1 cellular context compared by ENCODE assay signal in the genomic region with DNA sequence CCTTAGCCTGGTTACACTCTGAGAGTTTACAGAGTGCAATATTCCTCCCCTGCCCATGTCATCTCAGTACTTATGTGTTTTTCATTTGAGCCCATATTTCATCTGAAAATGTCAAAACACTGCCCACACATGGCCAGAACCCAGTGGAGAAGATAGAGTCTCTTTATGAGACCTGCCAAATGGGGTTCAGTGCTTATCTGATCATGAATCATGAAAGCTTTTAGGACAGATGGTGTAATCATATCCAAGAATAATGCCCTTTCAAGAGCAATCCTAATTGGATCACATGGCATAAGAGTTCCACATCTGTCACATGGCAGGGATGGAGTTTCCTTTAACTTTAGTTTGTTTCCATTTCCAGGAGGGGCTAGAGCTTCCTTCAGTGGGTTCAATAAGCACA.
A peak's percentile ranks its signal among the peaks of the same experiment; 100 is the strongest.
TF ChIP-seq lines count a peak whose summit lies in the region.

No MANE protein-coding gene starts in this region.

TF ChIP-seq in SK-N-SH, 30 proteins besides CTCF, POLR2A, EP300 and RAD21 (continued from another document):
- TF ChIP-seq, protein P1, sequence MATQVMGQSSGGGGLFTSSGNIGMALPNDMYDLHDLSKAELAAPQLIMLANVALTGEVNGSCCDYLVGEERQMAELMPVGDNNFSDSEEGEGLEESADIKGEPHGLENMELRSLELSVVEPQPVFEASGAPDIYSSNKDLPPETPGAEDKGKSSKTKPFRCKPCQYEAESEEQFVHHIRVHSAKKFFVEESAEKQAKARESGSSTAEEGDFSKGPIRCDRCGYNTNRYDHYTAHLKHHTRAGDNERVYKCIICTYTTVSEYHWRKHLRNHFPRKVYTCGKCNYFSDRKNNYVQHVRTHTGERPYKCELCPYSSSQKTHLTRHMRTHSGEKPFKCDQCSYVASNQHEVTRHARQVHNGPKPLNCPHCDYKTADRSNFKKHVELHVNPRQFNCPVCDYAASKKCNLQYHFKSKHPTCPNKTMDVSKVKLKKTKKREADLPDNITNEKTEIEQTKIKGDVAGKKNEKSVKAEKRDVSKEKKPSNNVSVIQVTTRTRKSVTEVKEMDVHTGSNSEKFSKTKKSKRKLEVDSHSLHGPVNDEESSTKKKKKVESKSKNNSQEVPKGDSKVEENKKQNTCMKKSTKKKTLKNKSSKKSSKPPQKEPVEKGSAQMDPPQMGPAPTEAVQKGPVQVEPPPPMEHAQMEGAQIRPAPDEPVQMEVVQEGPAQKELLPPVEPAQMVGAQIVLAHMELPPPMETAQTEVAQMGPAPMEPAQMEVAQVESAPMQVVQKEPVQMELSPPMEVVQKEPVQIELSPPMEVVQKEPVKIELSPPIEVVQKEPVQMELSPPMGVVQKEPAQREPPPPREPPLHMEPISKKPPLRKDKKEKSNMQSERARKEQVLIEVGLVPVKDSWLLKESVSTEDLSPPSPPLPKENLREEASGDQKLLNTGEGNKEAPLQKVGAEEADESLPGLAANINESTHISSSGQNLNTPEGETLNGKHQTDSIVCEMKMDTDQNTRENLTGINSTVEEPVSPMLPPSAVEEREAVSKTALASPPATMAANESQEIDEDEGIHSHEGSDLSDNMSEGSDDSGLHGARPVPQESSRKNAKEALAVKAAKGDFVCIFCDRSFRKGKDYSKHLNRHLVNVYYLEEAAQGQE (IDR thresholded peaks at IDR 0.05; ENCODE audit: low read depth, low read length) = no peak
- no peak for TF ChIP-seq ELF1 (IDR thresholded peaks at IDR 0.05)
- no peak for TF ChIP-seq GABPA (IDR thresholded peaks at IDR 0.05; ENCODE audit: low read depth)
- TF ChIP-seq GATA2 (CRISPR knock-in tag; IDR thresholded peaks at IDR 0.05) = peak; percentile 61; the same call in 1 of the 2 replicates
- peak; percentile 76 for TF ChIP-seq TCF12 (IDR thresholded peaks at IDR 0.05)
- TF ChIP-seq, protein P2, sequence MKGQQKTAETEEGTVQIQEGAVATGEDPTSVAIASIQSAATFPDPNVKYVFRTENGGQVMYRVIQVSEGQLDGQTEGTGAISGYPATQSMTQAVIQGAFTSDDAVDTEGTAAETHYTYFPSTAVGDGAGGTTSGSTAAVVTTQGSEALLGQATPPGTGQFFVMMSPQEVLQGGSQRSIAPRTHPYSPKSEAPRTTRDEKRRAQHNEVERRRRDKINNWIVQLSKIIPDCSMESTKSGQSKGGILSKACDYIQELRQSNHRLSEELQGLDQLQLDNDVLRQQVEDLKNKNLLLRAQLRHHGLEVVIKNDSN (IDR thresholded peaks at IDR 0.05; ENCODE audit: borderline replicate concordance, low read depth) = peak; percentile 53; the same call in 1 of the 2 replicates
- TF ChIP-seq MXI1 (IDR thresholded peaks at IDR 0.05; ENCODE audit: low read depth, low read length) = peak; percentile 34; the same call in 1 of the 2 replicates
- TF ChIP-seq TEAD4 (IDR thresholded peaks at IDR 0.05; ENCODE audit: borderline replicate concordance, insufficient read depth) = peak; percentile 42; the same call in 1 of the 2 replicates
- TF ChIP-seq RCOR1 (IDR thresholded peaks at IDR 0.05; ENCODE audit: low read length) = peak; percentile 37; the same call in 1 of the 2 replicates
- TF ChIP-seq EZH2phosphoT487 (IDR thresholded peaks at IDR 0.05; ENCODE audit: borderline replicate concordance, low read depth) = no peak
- TF ChIP-seq NFIC (IDR thresholded peaks at IDR 0.05; ENCODE audit: borderline replicate concordance) = peak; percentile 62
- TF ChIP-seq FOXJ3 (CRISPR knock-in tag; IDR thresholded peaks at IDR 0.05) = no peak
- TF ChIP-seq IRF3 (IDR thresholded peaks at IDR 0.05; ENCODE audit: low read depth, low read length) = no peak
- peak; percentile 48; the same call in 1 of the 2 replicates for TF ChIP-seq JUND (IDR thresholded peaks at IDR 0.05)
